1 cellular context compared by ENCODE assay signal in the genomic region with DNA sequence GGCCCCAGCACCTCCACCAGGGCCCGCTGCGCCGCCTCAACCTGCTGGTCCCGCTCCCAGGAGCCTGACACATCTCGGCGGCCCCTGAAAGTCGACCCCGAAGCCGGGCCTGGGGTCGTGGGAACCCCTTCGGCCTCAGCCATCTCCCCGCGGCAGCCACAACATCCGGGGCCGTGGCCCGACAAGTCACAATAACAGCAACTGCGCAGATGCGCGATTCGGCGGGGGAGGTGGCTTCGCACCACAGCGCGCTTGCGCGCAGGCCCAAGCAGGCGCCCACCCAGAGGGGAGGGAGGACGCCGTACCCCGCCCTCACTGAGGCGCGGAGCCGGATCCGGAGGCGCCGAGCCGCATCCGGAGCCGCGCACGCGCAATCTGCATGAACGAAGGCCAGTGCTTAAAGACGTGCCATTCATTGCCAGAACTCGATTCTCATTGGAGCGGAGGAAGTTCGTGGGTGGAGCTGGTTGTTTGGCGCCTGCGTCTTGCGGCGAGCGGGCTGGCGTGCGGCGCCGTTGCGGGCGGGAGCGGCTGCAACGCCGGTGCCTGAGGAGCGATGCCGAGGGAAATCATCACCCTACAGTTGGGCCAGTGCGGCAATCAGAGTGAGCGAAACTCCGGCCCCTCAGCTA.
TF ChIP-seq lines count a peak whose summit lies in the region.

A gene with protein sequence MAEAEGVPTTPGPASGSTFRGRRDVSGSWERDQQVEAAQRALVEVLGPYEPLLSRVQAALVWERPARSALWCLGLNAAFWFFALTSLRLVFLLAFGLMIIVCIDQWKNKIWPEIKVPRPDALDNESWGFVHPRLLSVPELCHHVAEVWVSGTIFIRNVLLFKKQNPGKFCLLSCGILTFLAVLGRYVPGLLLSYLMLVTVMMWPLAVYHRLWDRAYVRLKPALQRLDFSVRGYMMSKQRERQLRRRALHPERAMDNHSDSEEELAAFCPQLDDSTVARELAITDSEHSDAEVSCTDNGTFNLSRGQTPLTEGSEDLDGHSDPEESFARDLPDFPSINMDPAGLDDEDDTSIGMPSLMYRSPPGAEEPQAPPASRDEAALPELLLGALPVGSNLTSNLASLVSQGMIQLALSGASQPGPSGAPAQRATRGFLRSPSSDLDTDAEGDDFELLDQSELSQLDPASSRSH (minus strand): TSS at position 193 of the 632 bp plus-strand sequence. CDS start 50 bp downstream, at position 143.
A gene (plus strand): TSS at position 502 of the 632 bp plus-strand sequence. CDS start 55 bp downstream, at position 557.

TF ChIP-seq in WTC11, 78 proteins besides CTCF, POLR2A, EP300 and RAD21 (continued from another document):
- TF ChIP-seq JUN (CRISPR knock-in tag; IDR thresholded peaks at IDR 0.05) (no peak), ZNF138 (CRISPR knock-in tag; conservative IDR thresholded peaks at IDR 0.05) (no peak), ZNF416 (CRISPR knock-in tag; IDR thresholded peaks at IDR 0.05) (no peak), EMX1 (CRISPR knock-in tag; IDR thresholded peaks at IDR 0.05) (no peak), ZBTB21 (CRISPR knock-in tag; IDR thresholded peaks at IDR 0.05; ENCODE audit: borderline replicate concordance) (peak; percentile 77; the same call in 1 of the 2 replicates), MYBL2 (CRISPR knock-in tag; IDR thresholded peaks at IDR 0.05) (0 out of 2 replicates have a peak, but pooled peaks have one; percentile 43), CBFB (CRISPR knock-in tag; IDR thresholded peaks at IDR 0.05; ENCODE audit: low read depth) (no peak), TEAD1 (CRISPR knock-in tag; IDR thresholded peaks at IDR 0.05) (0 out of 2 replicates have a peak, but pooled peaks have one; percentile 6), FOXK1 (CRISPR knock-in tag; IDR thresholded peaks at IDR 0.05) (peak; percentile 83), GABPB1 (CRISPR knock-in tag; IDR thresholded peaks at IDR 0.05) (peak; percentile 71), ZNF121 (CRISPR knock-in tag; IDR thresholded peaks at IDR 0.05) (no peak), CREM (CRISPR knock-in tag; IDR thresholded peaks at IDR 0.05) (peak; percentile 56; the same call in 1 of the 2 replicates)
- TF ChIP-seq, protein P1, sequence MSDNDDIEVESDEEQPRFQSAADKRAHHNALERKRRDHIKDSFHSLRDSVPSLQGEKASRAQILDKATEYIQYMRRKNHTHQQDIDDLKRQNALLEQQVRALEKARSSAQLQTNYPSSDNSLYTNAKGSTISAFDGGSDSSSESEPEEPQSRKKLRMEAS (CRISPR knock-in tag; IDR thresholded peaks at IDR 0.05) = peak; percentile 77
- TF ChIP-seq, protein P2, sequence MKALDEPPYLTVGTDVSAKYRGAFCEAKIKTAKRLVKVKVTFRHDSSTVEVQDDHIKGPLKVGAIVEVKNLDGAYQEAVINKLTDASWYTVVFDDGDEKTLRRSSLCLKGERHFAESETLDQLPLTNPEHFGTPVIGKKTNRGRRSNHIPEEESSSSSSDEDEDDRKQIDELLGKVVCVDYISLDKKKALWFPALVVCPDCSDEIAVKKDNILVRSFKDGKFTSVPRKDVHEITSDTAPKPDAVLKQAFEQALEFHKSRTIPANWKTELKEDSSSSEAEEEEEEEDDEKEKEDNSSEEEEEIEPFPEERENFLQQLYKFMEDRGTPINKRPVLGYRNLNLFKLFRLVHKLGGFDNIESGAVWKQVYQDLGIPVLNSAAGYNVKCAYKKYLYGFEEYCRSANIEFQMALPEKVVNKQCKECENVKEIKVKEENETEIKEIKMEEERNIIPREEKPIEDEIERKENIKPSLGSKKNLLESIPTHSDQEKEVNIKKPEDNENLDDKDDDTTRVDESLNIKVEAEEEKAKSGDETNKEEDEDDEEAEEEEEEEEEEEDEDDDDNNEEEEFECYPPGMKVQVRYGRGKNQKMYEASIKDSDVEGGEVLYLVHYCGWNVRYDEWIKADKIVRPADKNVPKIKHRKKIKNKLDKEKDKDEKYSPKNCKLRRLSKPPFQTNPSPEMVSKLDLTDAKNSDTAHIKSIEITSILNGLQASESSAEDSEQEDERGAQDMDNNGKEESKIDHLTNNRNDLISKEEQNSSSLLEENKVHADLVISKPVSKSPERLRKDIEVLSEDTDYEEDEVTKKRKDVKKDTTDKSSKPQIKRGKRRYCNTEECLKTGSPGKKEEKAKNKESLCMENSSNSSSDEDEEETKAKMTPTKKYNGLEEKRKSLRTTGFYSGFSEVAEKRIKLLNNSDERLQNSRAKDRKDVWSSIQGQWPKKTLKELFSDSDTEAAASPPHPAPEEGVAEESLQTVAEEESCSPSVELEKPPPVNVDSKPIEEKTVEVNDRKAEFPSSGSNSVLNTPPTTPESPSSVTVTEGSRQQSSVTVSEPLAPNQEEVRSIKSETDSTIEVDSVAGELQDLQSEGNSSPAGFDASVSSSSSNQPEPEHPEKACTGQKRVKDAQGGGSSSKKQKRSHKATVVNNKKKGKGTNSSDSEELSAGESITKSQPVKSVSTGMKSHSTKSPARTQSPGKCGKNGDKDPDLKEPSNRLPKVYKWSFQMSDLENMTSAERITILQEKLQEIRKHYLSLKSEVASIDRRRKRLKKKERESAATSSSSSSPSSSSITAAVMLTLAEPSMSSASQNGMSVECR (CRISPR knock-in tag; IDR thresholded peaks at IDR 0.05; ENCODE audit: borderline replicate concordance) = peak; percentile 90; the same call in 1 of the 2 replicates
- TF ChIP-seq, protein P3, sequence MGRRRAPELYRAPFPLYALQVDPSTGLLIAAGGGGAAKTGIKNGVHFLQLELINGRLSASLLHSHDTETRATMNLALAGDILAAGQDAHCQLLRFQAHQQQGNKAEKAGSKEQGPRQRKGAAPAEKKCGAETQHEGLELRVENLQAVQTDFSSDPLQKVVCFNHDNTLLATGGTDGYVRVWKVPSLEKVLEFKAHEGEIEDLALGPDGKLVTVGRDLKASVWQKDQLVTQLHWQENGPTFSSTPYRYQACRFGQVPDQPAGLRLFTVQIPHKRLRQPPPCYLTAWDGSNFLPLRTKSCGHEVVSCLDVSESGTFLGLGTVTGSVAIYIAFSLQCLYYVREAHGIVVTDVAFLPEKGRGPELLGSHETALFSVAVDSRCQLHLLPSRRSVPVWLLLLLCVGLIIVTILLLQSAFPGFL (CRISPR knock-in tag; IDR thresholded peaks at IDR 0.05; ENCODE audit: borderline replicate concordance) = no peak
- TF ChIP-seq, protein P4, sequence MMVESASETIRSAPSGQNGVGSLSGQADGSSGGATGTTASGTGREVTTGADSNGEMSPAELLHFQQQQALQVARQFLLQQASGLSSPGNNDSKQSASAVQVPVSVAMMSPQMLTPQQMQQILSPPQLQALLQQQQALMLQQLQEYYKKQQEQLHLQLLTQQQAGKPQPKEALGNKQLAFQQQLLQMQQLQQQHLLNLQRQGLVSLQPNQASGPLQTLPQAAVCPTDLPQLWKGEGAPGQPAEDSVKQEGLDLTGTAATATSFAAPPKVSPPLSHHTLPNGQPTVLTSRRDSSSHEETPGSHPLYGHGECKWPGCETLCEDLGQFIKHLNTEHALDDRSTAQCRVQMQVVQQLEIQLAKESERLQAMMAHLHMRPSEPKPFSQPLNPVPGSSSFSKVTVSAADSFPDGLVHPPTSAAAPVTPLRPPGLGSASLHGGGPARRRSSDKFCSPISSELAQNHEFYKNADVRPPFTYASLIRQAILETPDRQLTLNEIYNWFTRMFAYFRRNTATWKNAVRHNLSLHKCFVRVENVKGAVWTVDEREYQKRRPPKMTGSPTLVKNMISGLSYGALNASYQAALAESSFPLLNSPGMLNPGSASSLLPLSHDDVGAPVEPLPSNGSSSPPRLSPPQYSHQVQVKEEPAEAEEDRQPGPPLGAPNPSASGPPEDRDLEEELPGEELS (CRISPR knock-in tag; IDR thresholded peaks at IDR 0.05) = no peak
- TF ChIP-seq, protein P5, sequence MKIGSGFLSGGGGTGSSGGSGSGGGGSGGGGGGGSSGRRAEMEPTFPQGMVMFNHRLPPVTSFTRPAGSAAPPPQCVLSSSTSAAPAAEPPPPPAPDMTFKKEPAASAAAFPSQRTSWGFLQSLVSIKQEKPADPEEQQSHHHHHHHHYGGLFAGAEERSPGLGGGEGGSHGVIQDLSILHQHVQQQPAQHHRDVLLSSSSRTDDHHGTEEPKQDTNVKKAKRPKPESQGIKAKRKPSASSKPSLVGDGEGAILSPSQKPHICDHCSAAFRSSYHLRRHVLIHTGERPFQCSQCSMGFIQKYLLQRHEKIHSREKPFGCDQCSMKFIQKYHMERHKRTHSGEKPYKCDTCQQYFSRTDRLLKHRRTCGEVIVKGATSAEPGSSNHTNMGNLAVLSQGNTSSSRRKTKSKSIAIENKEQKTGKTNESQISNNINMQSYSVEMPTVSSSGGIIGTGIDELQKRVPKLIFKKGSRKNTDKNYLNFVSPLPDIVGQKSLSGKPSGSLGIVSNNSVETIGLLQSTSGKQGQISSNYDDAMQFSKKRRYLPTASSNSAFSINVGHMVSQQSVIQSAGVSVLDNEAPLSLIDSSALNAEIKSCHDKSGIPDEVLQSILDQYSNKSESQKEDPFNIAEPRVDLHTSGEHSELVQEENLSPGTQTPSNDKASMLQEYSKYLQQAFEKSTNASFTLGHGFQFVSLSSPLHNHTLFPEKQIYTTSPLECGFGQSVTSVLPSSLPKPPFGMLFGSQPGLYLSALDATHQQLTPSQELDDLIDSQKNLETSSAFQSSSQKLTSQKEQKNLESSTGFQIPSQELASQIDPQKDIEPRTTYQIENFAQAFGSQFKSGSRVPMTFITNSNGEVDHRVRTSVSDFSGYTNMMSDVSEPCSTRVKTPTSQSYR (CRISPR knock-in tag; IDR thresholded peaks at IDR 0.05) = peak; percentile 35; the same call in 1 of the 2 replicates
- TF ChIP-seq, protein P6, sequence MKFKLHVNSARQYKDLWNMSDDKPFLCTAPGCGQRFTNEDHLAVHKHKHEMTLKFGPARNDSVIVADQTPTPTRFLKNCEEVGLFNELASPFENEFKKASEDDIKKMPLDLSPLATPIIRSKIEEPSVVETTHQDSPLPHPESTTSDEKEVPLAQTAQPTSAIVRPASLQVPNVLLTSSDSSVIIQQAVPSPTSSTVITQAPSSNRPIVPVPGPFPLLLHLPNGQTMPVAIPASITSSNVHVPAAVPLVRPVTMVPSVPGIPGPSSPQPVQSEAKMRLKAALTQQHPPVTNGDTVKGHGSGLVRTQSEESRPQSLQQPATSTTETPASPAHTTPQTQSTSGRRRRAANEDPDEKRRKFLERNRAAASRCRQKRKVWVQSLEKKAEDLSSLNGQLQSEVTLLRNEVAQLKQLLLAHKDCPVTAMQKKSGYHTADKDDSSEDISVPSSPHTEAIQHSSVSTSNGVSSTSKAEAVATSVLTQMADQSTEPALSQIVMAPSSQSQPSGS (CRISPR knock-in tag; IDR thresholded peaks at IDR 0.05; ENCODE audit: borderline replicate concordance, low read depth) = no peak
